In genomic region chr19:14517840-14518505, GRCh38 we compare ENCODE assay signal across 7 cellular contexts. TPM values are rescaled to one million over a fixed set of nuclear protein-coding genes. Genes with fewer than 3 reads are reported as not detected.
DNase-seq lines count a peak whose midpoint lies in the region; ATAC-seq, FAIRE-seq and TF ChIP-seq lines count a peak whose summit lies in the region.

Gene DNAJB1 (minus strand): TSS chr19:14518397. CDS start chr19:14518349, 48 bp downstream.

- FAIRE-seq in bronchial epithelial cell (lab: Jason Lieb, UNC), result no peak

- peaks cover 42% of the 10 kb centered on the region for H3K36me3 ChIP-seq in KOPT-K1 (ENCODE audit: insufficient read depth, low read length)
- peaks cover 21% of the 10 kb centered on the region for H3K36me3 ChIP-seq in bronchial epithelial cell (ENCODE audit: control insufficient read depth, insufficient read depth, low read length)

- H3K4me1 Mint-ChIP-seq in immature natural killer cell, result peaks cover 62 to 63% of the 10 kb centered on the region in 2 donors

- DNase-seq in GM13976 (ENCODE audit: low spot score), result peak; percentile 94
- DNase-seq in bronchial epithelial cell (ENCODE audit: low read depth), result peak; percentile 53
- peak; percentile 73 to 81 (median 79) for DNase-seq in immature natural killer cell

- peaks cover 15 to 35% (median 31%) of the 10 kb centered on the region in 3 donors for H3K27me3 Mint-ChIP-seq in immature natural killer cell (ENCODE audit: low read depth in 3 of 3)

- in situ Hi-C loops in GM13976 (cut with MboI; ENCODE audit: low sequenced_read_pairs, unreplicated experiment), result no loop called here

- H3K9me3 Mint-ChIP-seq in immature natural killer cell, result peaks cover 0 to 2% (median 0%) of the 10 kb centered on the region in 6 donors

- H3K4me3 ChIP-seq in bronchial epithelial cell (ENCODE audit: low read depth, low read length) (peak within 1 kb of the TSS; percentile 95), skin epidermis (peak within 1 kb of the TSS; percentile 57 to 99 (median 96))

- H3K27me3 ChIP-seq in bronchial epithelial cell (ENCODE audit: control insufficient read depth, insufficient read depth, low read length), result no peaks in the 10 kb centered on the region

- peak; percentile 54 for ATAC-seq in GM21825 (IDR thresholded peaks at IDR 0.05; ENCODE audit: unreplicated experiment)

- TF ChIP-seq CTCF in GM13976 (IDR thresholded peaks at IDR 0.05; ENCODE audit: borderline replicate concordance, control extremely low read depth, extremely low read depth, insufficient read depth, missing control alignments) (no peak), bronchial epithelial cell (IDR thresholded peaks at IDR 0.05; ENCODE audit: insufficient read depth, low read length, severe bottlenecking) (no peak)

- peak within 1 kb of the TSS; percentile 90 to 96 (median 95) for H3K4me3 Mint-ChIP-seq in immature natural killer cell

- peak within 1 kb of the TSS; percentile 98 for H3K27ac ChIP-seq in KOPT-K1 (ENCODE audit: low read depth, low read length, poor library complexity, severe bottlenecking)
- H3K27ac ChIP-seq in skin epidermis, result peak within 1 kb of the TSS; percentile 81 to 99 (median 97)

- intact Hi-C loops in T-helper 2 cell treated with Interferon-gamma antibody and Interleukin-4, amounts not matched to agents 100 ng/mL and 5 ng/mL, for 36 hours (cut with micrococcal nuclease), result loop anchor here (1.0 kb wide), 4 partner anchors 11 to 445 kb away; partner anchors contain the start of genes DDX39A and TECR

- peak within 1 kb of the TSS; percentile 93 to 98 (median 97) for H3K27ac Mint-ChIP-seq in immature natural killer cell

- H3K9me3 ChIP-seq in KOPT-K1 (ENCODE audit: insufficient read depth, low read length, poor library complexity, severe bottlenecking), result no peaks in the 10 kb centered on the region

- H3K36me3 Mint-ChIP-seq in immature natural killer cell, result peaks cover 17 to 24% (median 20%) of the 10 kb centered on the region in 3 donors

RNA-seq across cellular contexts. Expression of gene DNAJB1, which starts in this region (rescaled TPM):
- total RNA-seq in T-helper 2 cell treated with Interferon-gamma antibody and Interleukin-4, amounts not matched to agents 100 ng/mL and 5 ng/mL, for 36 hours, result 103 and 106 TPM in 2 replicates
- 58.4 and 117 TPM in 2 replicates for total RNA-seq in bronchial epithelial cell
- 100 to 1,000 TPM; 116 to 164 (median 120) TPM for polyA plus RNA-seq in immature natural killer cell

Comparison
In these comparisons a context has a peak if more than half of its experiments do, and no peak if none do; other contexts are left out.
1. Peak in every context shown above with its lines: DNase-seq, ATAC-seq, H3K4me3 ChIP-seq and H3K27ac ChIP-seq.